12 cellular contexts compared by ENCODE assay signal in genomic region chr17:81405382-81406005, GRCh38. TPM values are rescaled to one million over a fixed set of nuclear protein-coding genes. Genes with fewer than 3 reads are reported as not detected.
A peak's percentile ranks its signal among the peaks of the same experiment; 100 is the strongest.
DNase-seq lines count a peak whose midpoint lies in the region; ATAC-seq and TF ChIP-seq lines count a peak whose summit lies in the region.
"Had no signal": no experiment of that assay in that cellular context is flagged by ENCODE, and none has a peak within 500 bp of the region (broad histone marks: within the 10 kb centered on the region; RNA-seq: fewer than 3 reads in every experiment).

No MANE protein-coding gene starts in this region.

- H3K9me3 ChIP-seq in transverse colon: no peaks in the 10 kb centered on the region

- H3K36me3 ChIP-seq in transverse colon (no peaks in the 10 kb centered on the region), brain microvascular endothelial cell (replicated peaks) (no peaks in the 10 kb centered on the region)

- no peaks in the 10 kb centered on the region for H3K9me3 Mint-ChIP-seq in activated T-helper 2 cell treated with anti-CD3 and anti-CD28 coated beads, Interferon-gamma antibody, Interleukin-2, Interleukin-4, amounts not matched to agents 10 μg/mL and 5 μg/mL and 100 μg/mL, durations not matched to agents 14 hours and 24 hours and 36 hours
- H3K9me3 Mint-ChIP-seq: activated CD8-positive, alpha-beta T cell treated with anti-CD3 and anti-CD28 coated beads for 36 hours; activated naive CD8-positive, alpha-beta T cell treated with anti-CD3 and anti-CD28 coated beads, Interleukin-2, amount 10 ng/mL, durations not matched to agents 7 days and 5 days had no signal

- H3K27me3 Mint-ChIP-seq in activated T-helper 2 cell treated with anti-CD3 and anti-CD28 coated beads, Interferon-gamma antibody, Interleukin-2, Interleukin-4, amounts not matched to agents 10 μg/mL and 5 μg/mL and 100 μg/mL, durations not matched to agents 14 hours and 24 hours and 36 hours (ENCODE audit: low read depth): peaks cover 35% of the 10 kb centered on the region

- TF ChIP-seq POLR2A in transverse colon (IDR thresholded peaks at IDR 0.05): no peak

- no peaks in the 10 kb centered on the region for H3K27me3 ChIP-seq in transverse colon
- H3K27me3 ChIP-seq in brain microvascular endothelial cell (replicated peaks): no peaks in the 10 kb centered on the region

- ATAC-seq in omental fat pad (ENCODE audit: low FRiP score) (peak; percentile 66), HG03097 (IDR thresholded peaks at IDR 0.05; ENCODE audit: low FRiP score, unreplicated experiment) (no peak)
- ATAC-seq: activated CD8-positive, alpha-beta T cell treated with anti-CD3 and anti-CD28 coated beads for 36 hours had no signal

- no peak for TF ChIP-seq CTCF in fibroblast of pulmonary artery (IDR thresholded peaks at IDR 0.05; ENCODE audit: low read length, missing control alignments)
- TF ChIP-seq CTCF in omental fat pad (IDR thresholded peaks at IDR 0.05): no peak
- no peak for TF ChIP-seq CTCF in transverse colon (IDR thresholded peaks at IDR 0.05)
- TF ChIP-seq CTCF in brain microvascular endothelial cell (IDR thresholded peaks at IDR 0.05; ENCODE audit: low read depth, low read length, missing control alignments): no peak

- H3K4me3 ChIP-seq in fibroblast of pulmonary artery (replicated peaks; ENCODE audit: low read depth, low read length) (no peak overlapping the region), transverse colon (no peak overlapping the region), brain microvascular endothelial cell (ENCODE audit: low read depth, low read length) (no peak overlapping the region)

- 60% methylated on average over 8 of the region's 8 CpGs; no CpG with 5 or more reads in 1 of the 2 donors for WGBS in transverse colon (ENCODE audit: low coverage in 1 of 2), 2 donors

- no peak for TF ChIP-seq EP300 in transverse colon (IDR thresholded peaks at IDR 0.05; ENCODE audit: low read depth)

- H3K4me1 Mint-ChIP-seq in activated T-helper 2 cell treated with anti-CD3 and anti-CD28 coated beads, Interferon-gamma antibody, Interleukin-2, Interleukin-4, amounts not matched to agents 10 μg/mL and 5 μg/mL and 100 μg/mL, durations not matched to agents 14 hours and 24 hours and 36 hours (ENCODE audit: low read depth): no peaks in the 10 kb centered on the region
- H3K4me1 Mint-ChIP-seq: activated naive CD8-positive, alpha-beta T cell treated with anti-CD3 and anti-CD28 coated beads, Interleukin-2, amount 10 ng/mL, durations not matched to agents 7 days and 5 days had no signal

- no peak overlapping the region for H3K27ac Mint-ChIP-seq in activated T-helper 2 cell treated with anti-CD3 and anti-CD28 coated beads, Interferon-gamma antibody, Interleukin-2, Interleukin-4, amounts not matched to agents 10 μg/mL and 5 μg/mL and 100 μg/mL, durations not matched to agents 14 hours and 24 hours and 36 hours
- H3K27ac Mint-ChIP-seq: activated CD8-positive, alpha-beta T cell treated with anti-CD3 and anti-CD28 coated beads for 36 hours; activated naive CD8-positive, alpha-beta T cell treated with anti-CD3 and anti-CD28 coated beads, Interleukin-2, amount 10 ng/mL, durations not matched to agents 7 days and 5 days had no signal

- peak overlapping the region; percentile 95 to 99 (median 98) for H3K27ac ChIP-seq in transverse colon
- H3K27ac ChIP-seq in brain microvascular endothelial cell: no peak overlapping the region

- in situ Hi-C loops in SK-MEL-5 (cut with HindIII; ENCODE audit: low pct_unique_long_range_greater_than_20kb, low sequenced_read_pairs) (no loop called here), transverse colon (cut with MboI; ENCODE audit: low pct_ligation_motif_present in 1 of 4, low pct_unique_long_range_greater_than_20kb in 1 of 4, low sequenced_read_pairs in 3 of 4) (no loop called here), brain microvascular endothelial cell (cut with HindIII; ENCODE audit: low pct_ligation_motif_present, low sequenced_read_pairs) (loop anchor here (10.0 kb wide), 1 partner anchor 109 kb away; the partner anchor contains the start of gene ACTG1)

- DNase-seq in SK-MEL-5 (ENCODE audit: low read depth, low spot score): peak; percentile 59
- DNase-seq in fibroblast of pulmonary artery (ENCODE audit: low read depth): peak; percentile 96
- DNase-seq in omental fat pad (ENCODE audit: low spot score): peak; percentile 60
- DNase-seq in transverse colon: no peak
- DNase-seq in brain microvascular endothelial cell: no peak
- no peak for DNase-seq in hippocampal formation (lab: John Stamatoyannopoulos, UW)
- DNase-seq in activated T-helper 2 cell treated with anti-CD3 and anti-CD28 coated beads, Interferon-gamma antibody, Interleukin-2, Interleukin-4, amounts not matched to agents 10 μg/mL and 5 μg/mL and 100 μg/mL, durations not matched to agents 14 hours and 24 hours and 36 hours (ENCODE audit: low spot score): no peak
- DNase-seq: activated CD8-positive, alpha-beta T cell treated with anti-CD3 and anti-CD28 coated beads for 36 hours; activated naive CD8-positive, alpha-beta T cell treated with anti-CD3 and anti-CD28 coated beads, Interleukin-2, amount 10 ng/mL, durations not matched to agents 7 days and 5 days; DMS79; foreskin melanocyte had no signal

- H3K36me3 Mint-ChIP-seq in activated T-helper 2 cell treated with anti-CD3 and anti-CD28 coated beads, Interferon-gamma antibody, Interleukin-2, Interleukin-4, amounts not matched to agents 10 μg/mL and 5 μg/mL and 100 μg/mL, durations not matched to agents 14 hours and 24 hours and 36 hours (ENCODE audit: low read depth): no peaks in the 10 kb centered on the region
- H3K36me3 Mint-ChIP-seq: activated naive CD8-positive, alpha-beta T cell treated with anti-CD3 and anti-CD28 coated beads, Interleukin-2, amount 10 ng/mL, durations not matched to agents 7 days and 5 days had no signal

- H3K4me1 ChIP-seq in transverse colon: peaks cover 27 to 65% (median 52%) of the 10 kb centered on the region in 4 donors

- intact Hi-C loops in transverse colon (cut with DNase I; ENCODE audit: low total_unique reads): no loop called here
- intact Hi-C loops in activated T-helper 2 cell treated with anti-CD3 and anti-CD28 coated beads, Interferon-gamma antibody, Interleukin-2, Interleukin-4, amounts not matched to agents 10 μg/mL and 5 μg/mL and 100 μg/mL, durations not matched to agents 14 hours and 24 hours and 36 hours (cut with micrococcal nuclease): no loop called here

- no peak overlapping the region for H3K4me3 Mint-ChIP-seq in activated T-helper 2 cell treated with anti-CD3 and anti-CD28 coated beads, Interferon-gamma antibody, Interleukin-2, Interleukin-4, amounts not matched to agents 10 μg/mL and 5 μg/mL and 100 μg/mL, durations not matched to agents 14 hours and 24 hours and 36 hours (ENCODE audit: low read depth)
- H3K4me3 Mint-ChIP-seq: activated CD8-positive, alpha-beta T cell treated with anti-CD3 and anti-CD28 coated beads for 36 hours; activated naive CD8-positive, alpha-beta T cell treated with anti-CD3 and anti-CD28 coated beads, Interleukin-2, amount 10 ng/mL, durations not matched to agents 7 days and 5 days had no signal

RNA-seq across cellular contexts. Expression of gene BAHCC1, which starts 10.2 kb away (rescaled TPM):
- 15.4 and 19.1 TPM in 2 replicates for total RNA-seq in SK-MEL-5 (2014; rRNA removed; shearing (Covaris generic))
- 64.9 and 83.0 TPM in 2 replicates for polyA plus RNA-seq in SK-MEL-5 (2015; cell fraction: cytosol; rRNA removed)
- 202 and 203 TPM in 2 replicates for polyA plus RNA-seq in SK-MEL-5 (2015; cell fraction: nucleus; rRNA removed)
- total RNA-seq in omental fat pad: 10 to 100 TPM in 1 of 4 donors, 1 to 10 TPM in 3; 4.8 to 20.8 (median 7.1) TPM
- 100 to 1,000 TPM in 1 of 4 donors, 10 to 100 TPM in 2, 1 to 10 TPM in 1; 8.7 to 133 (median 12.4) TPM for total RNA-seq in transverse colon
- 0.90 and 0.91 TPM in 2 replicates for total RNA-seq in activated T-helper 2 cell treated with anti-CD3 and anti-CD28 coated beads, Interferon-gamma antibody, Interleukin-2, Interleukin-4, amounts not matched to agents 10 μg/mL and 5 μg/mL and 100 μg/mL, durations not matched to agents 14 hours and 24 hours and 36 hours

Comparison
In these comparisons a context has a peak if more than half of its experiments do, and no peak if none do; other contexts are left out.
1. DNase-seq: peak in SK-MEL-5 (single experiment), fibroblast of pulmonary artery (single experiment) and omental fat pad (single experiment); none in transverse colon (single experiment), brain microvascular endothelial cell (single experiment), hippocampal formation (0 of 2) and activated T-helper 2 cell treated with anti-CD3 and anti-CD28 coated beads, Interferon-gamma antibody, Interleukin-2, Interleukin-4, amounts not matched to agents 10 μg/mL and 5 μg/mL and 100 μg/mL, durations not matched to agents 14 hours and 24 hours and 36 hours (single experiment).